9 cellular contexts compared by ENCODE assay signal in genomic region chr14:92846162-92846897, GRCh38. TPM values are rescaled to one million over a fixed set of nuclear protein-coding genes. Genes with fewer than 3 reads are reported as not detected.
DNase-seq lines count a peak whose midpoint lies in the region; ATAC-seq and TF ChIP-seq lines count a peak whose summit lies in the region.
"Had no signal": no experiment of that assay in that cellular context is flagged by ENCODE, and none has a peak within 500 bp of the region (broad histone marks: within the 10 kb centered on the region; RNA-seq: fewer than 3 reads in every experiment).

No MANE protein-coding gene starts in this region.

- ATAC-seq in GM19452 (IDR thresholded peaks at IDR 0.05; ENCODE audit: unreplicated experiment): peak; percentile 83
- peak; percentile 64 for ATAC-seq in HG03457 (IDR thresholded peaks at IDR 0.05; ENCODE audit: unreplicated experiment)
- peak; percentile 35 for ATAC-seq in memory B cell (ENCODE audit: low read depth)

- peaks cover 12% of the 10 kb centered on the region for H3K36me3 Mint-ChIP-seq in activated T-helper 2 cell treated with anti-CD3 and anti-CD28 coated beads, Interferon-gamma antibody, Interleukin-2, Interleukin-4, amounts not matched to agents 10 μg/mL and 5 μg/mL and 100 μg/mL, durations not matched to agents 14 hours and 24 hours and 36 hours (ENCODE audit: low read depth)
- H3K36me3 Mint-ChIP-seq in memory B cell: peaks cover 7% of the 10 kb centered on the region
- no peaks in the 10 kb centered on the region for H3K36me3 Mint-ChIP-seq in endodermal cell (ENCODE audit: low read depth)

- H3K4me1 Mint-ChIP-seq in activated T-helper 2 cell treated with anti-CD3 and anti-CD28 coated beads, Interferon-gamma antibody, Interleukin-2, Interleukin-4, amounts not matched to agents 10 μg/mL and 5 μg/mL and 100 μg/mL, durations not matched to agents 14 hours and 24 hours and 36 hours (ENCODE audit: low read depth): peaks cover 23% of the 10 kb centered on the region
- peaks cover 15% of the 10 kb centered on the region for H3K4me1 Mint-ChIP-seq in memory B cell
- H3K4me1 Mint-ChIP-seq in endodermal cell: peaks cover 9% of the 10 kb centered on the region

- no peak overlapping the region for H3K4me3 Mint-ChIP-seq in activated T-helper 2 cell treated with anti-CD3 and anti-CD28 coated beads, Interferon-gamma antibody, Interleukin-2, Interleukin-4, amounts not matched to agents 10 μg/mL and 5 μg/mL and 100 μg/mL, durations not matched to agents 14 hours and 24 hours and 36 hours (ENCODE audit: low read depth)
- H3K4me3 Mint-ChIP-seq in memory B cell: no peak overlapping the region
- H3K4me3 Mint-ChIP-seq in endodermal cell: no peak overlapping the region
- H3K4me3 Mint-ChIP-seq: naive B cell had no signal

- H3K4ac ChIP-seq in mesendoderm (ENCODE audit: low read depth, low read length): no peak overlapping the region

- WGBS in endodermal cell (ENCODE audit: insufficient coverage in 1 of 2, insufficient read length in 1 of 2), 2 experiments: 94 to 100% methylated on average over 1 to 2 of the region's 2 CpGs
- WGBS in mesendoderm (ENCODE audit: extremely low coverage, insufficient coverage, low lambda C conversion rate): no CpG with 5 or more reads among the region's 2 CpGs

- H3K9me3 Mint-ChIP-seq in activated T-helper 2 cell treated with anti-CD3 and anti-CD28 coated beads, Interferon-gamma antibody, Interleukin-2, Interleukin-4, amounts not matched to agents 10 μg/mL and 5 μg/mL and 100 μg/mL, durations not matched to agents 14 hours and 24 hours and 36 hours: peaks cover 12% of the 10 kb centered on the region
- H3K9me3 Mint-ChIP-seq in memory B cell (peaks cover 2% of the 10 kb centered on the region), endodermal cell (peaks cover 14% of the 10 kb centered on the region)

- H2AK5ac ChIP-seq in mesendoderm (ENCODE audit: low read length): no peak overlapping the region

- TF ChIP-seq CTCF in endodermal cell (conservative IDR thresholded peaks at IDR 0.05): no peak

- H3K56ac ChIP-seq in mesendoderm (ENCODE audit: low read length): no peak overlapping the region

- peak; percentile 64 for DNase-seq in EL
- no peak for DNase-seq in activated T-helper 2 cell treated with anti-CD3 and anti-CD28 coated beads, Interferon-gamma antibody, Interleukin-2, Interleukin-4, amounts not matched to agents 10 μg/mL and 5 μg/mL and 100 μg/mL, durations not matched to agents 14 hours and 24 hours and 36 hours (ENCODE audit: low spot score)
- DNase-seq in memory B cell (ENCODE audit: low spot score in 2 of 2): no peak
- DNase-seq in endodermal cell: no peak
- no peak for DNase-seq in stimulated activated naive CD4-positive, alpha-beta T cell treated with Interleukin-2 at 50 U/mL for 16 hours (lab: John Stamatoyannopoulos, UW)
- DNase-seq in mesendoderm: no peak
- DNase-seq: naive B cell had no signal

- intact Hi-C loops in activated T-helper 2 cell treated with anti-CD3 and anti-CD28 coated beads, Interferon-gamma antibody, Interleukin-2, Interleukin-4, amounts not matched to agents 10 μg/mL and 5 μg/mL and 100 μg/mL, durations not matched to agents 14 hours and 24 hours and 36 hours (cut with micrococcal nuclease): no loop called here

- H3K4me3 ChIP-seq in endodermal cell (ENCODE audit: low read length) (no peak overlapping the region), mesendoderm (ENCODE audit: low read length) (no peak overlapping the region)

- H3K36me3 ChIP-seq in endodermal cell (ENCODE audit: control insufficient read depth, insufficient read depth, low read length) (peaks cover 1% of the 10 kb centered on the region), mesendoderm (ENCODE audit: control insufficient read depth, insufficient read depth, low read length) (no peaks in the 10 kb centered on the region)

- no peaks in the 10 kb centered on the region for H3K79me2 ChIP-seq in mesendoderm (ENCODE audit: control insufficient read depth, insufficient read depth, low read length)

- H3K79me1 ChIP-seq in mesendoderm (ENCODE audit: low read length): no peaks in the 10 kb centered on the region

- H2BK120ac ChIP-seq in mesendoderm (ENCODE audit: low read depth, low read length): no peak overlapping the region

- H3K9ac ChIP-seq in endodermal cell (ENCODE audit: extremely low read depth, low read length, poor library complexity, severe bottlenecking) (no peak overlapping the region), mesendoderm (ENCODE audit: low read length) (no peak overlapping the region)

- H2BK5ac ChIP-seq in mesendoderm (ENCODE audit: low read length): no peak overlapping the region

- H4K5ac ChIP-seq in mesendoderm (ENCODE audit: low read length): no peak overlapping the region

- H3K18ac ChIP-seq in mesendoderm (ENCODE audit: low read length): no peak overlapping the region

- H3K27me3 ChIP-seq in endodermal cell (ENCODE audit: control insufficient read depth, insufficient read depth, low read length, poor library complexity, severe bottlenecking): no peaks in the 10 kb centered on the region
- no peaks in the 10 kb centered on the region for H3K27me3 ChIP-seq in mesendoderm (ENCODE audit: insufficient read depth, low read length, poor library complexity)

- no peak overlapping the region for H2BK15ac ChIP-seq in mesendoderm (replicated peaks; ENCODE audit: low read depth)

- H3K4me2 ChIP-seq in mesendoderm (ENCODE audit: low read length): no peak overlapping the region

- H4K8ac ChIP-seq in mesendoderm (ENCODE audit: low read depth, low read length): no peak overlapping the region

- H3K23ac ChIP-seq in mesendoderm (ENCODE audit: low read length): no peak overlapping the region

- peak overlapping the region; percentile 55 for H3K27ac Mint-ChIP-seq in activated T-helper 2 cell treated with anti-CD3 and anti-CD28 coated beads, Interferon-gamma antibody, Interleukin-2, Interleukin-4, amounts not matched to agents 10 μg/mL and 5 μg/mL and 100 μg/mL, durations not matched to agents 14 hours and 24 hours and 36 hours
- H3K27ac Mint-ChIP-seq in memory B cell (no peak overlapping the region), endodermal cell (no peak overlapping the region)

- H3K9me3 ChIP-seq in endodermal cell (ENCODE audit: control insufficient read depth, low read length): peaks cover 14% of the 10 kb centered on the region

- H3K27ac ChIP-seq in endodermal cell (ENCODE audit: low read depth, low read length) (no peak overlapping the region), mesendoderm (ENCODE audit: low read depth, low read length) (no peak overlapping the region)

- H3K27me3 Mint-ChIP-seq in activated T-helper 2 cell treated with anti-CD3 and anti-CD28 coated beads, Interferon-gamma antibody, Interleukin-2, Interleukin-4, amounts not matched to agents 10 μg/mL and 5 μg/mL and 100 μg/mL, durations not matched to agents 14 hours and 24 hours and 36 hours (ENCODE audit: low read depth): no peaks in the 10 kb centered on the region
- H3K27me3 Mint-ChIP-seq in memory B cell: peaks cover 6% of the 10 kb centered on the region
- H3K27me3 Mint-ChIP-seq in endodermal cell (ENCODE audit: insufficient read depth): no peaks in the 10 kb centered on the region

- no peaks in the 10 kb centered on the region for H3K4me1 ChIP-seq in endodermal cell (ENCODE audit: control insufficient read depth, insufficient read depth, low read length)
- H3K4me1 ChIP-seq in mesendoderm (ENCODE audit: control insufficient read depth, low read depth, low read length): no peaks in the 10 kb centered on the region

RNA-seq across cellular contexts. Expression of gene GOLGA5, which starts 52.2 kb away (rescaled TPM):
- 22.5 and 23.4 TPM in 2 replicates for total RNA-seq in activated T-helper 2 cell treated with anti-CD3 and anti-CD28 coated beads, Interferon-gamma antibody, Interleukin-2, Interleukin-4, amounts not matched to agents 10 μg/mL and 5 μg/mL and 100 μg/mL, durations not matched to agents 14 hours and 24 hours and 36 hours
- 10 to 100 TPM; 29.3 to 41.1 TPM for total RNA-seq in endodermal cell
- polyA plus RNA-seq in endodermal cell (2013, experiment 1 of 2): 30.3 TPM
- polyA plus RNA-seq in endodermal cell (2013, experiment 2 of 2): 30.8 TPM
- polyA plus RNA-seq in mesendoderm (2013, experiment 1 of 2): 28.7 TPM
- polyA plus RNA-seq in mesendoderm (2013, experiment 2 of 2): 28.3 TPM
